In the genomic region with DNA sequence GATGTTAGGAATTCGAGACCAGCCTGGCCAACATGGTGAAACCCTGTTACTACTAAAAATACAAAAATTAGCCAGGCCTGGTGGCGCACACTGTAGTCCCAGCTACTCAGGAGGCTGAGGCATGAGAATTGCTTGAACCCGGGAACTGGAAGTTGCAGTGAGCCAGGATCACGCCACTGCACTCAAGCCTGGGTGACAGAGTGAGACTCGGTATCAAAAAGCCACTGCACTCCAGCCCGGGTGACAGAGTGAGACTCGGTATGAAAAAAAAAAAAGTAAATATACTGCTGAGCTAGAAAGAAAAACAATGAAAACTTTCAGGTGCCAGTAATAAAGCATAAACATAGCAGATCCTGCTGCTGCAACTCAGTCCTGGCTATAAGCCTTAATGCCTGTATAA, we compare ENCODE assay signal across 1 cellular context.
TF ChIP-seq lines count a peak whose summit lies in the region.

No MANE protein-coding gene starts in this region.

TF ChIP-seq in HepG2, 621 proteins besides CTCF, POLR2A, EP300 and RAD21 (continued from another document):
- no peak for TF ChIP-seq ZNF740 (CRISPR knock-in tag; IDR thresholded peaks at IDR 0.05)
- TF ChIP-seq TMF1 (CRISPR knock-in tag; IDR thresholded peaks at IDR 0.05; ENCODE audit: low read depth), result no peak
- no peak for TF ChIP-seq NFATC3 (CRISPR knock-in tag; IDR thresholded peaks at IDR 0.05)
- no peak for TF ChIP-seq HES4 (CRISPR knock-in tag; IDR thresholded peaks at IDR 0.05; ENCODE audit: borderline replicate concordance)
- TF ChIP-seq FOXC1 (CRISPR knock-in tag; IDR thresholded peaks at IDR 0.05; ENCODE audit: borderline replicate concordance), result no peak
- no peak for TF ChIP-seq CHCHD3 (CRISPR knock-in tag; IDR thresholded peaks at IDR 0.05)
- no peak for TF ChIP-seq MBNL3 (CRISPR knock-in tag; conservative IDR thresholded peaks at IDR 0.05)
- no peak for TF ChIP-seq ZNF775 (CRISPR knock-in tag; IDR thresholded peaks at IDR 0.05; ENCODE audit: borderline replicate concordance)
- no peak for TF ChIP-seq ZNF143 (CRISPR knock-in tag; IDR thresholded peaks at IDR 0.05)
- no peak for TF ChIP-seq SKI (IDR thresholded peaks at IDR 0.05; ENCODE audit: partially characterized antibody)
- no peak for TF ChIP-seq ZNF546 (CRISPR knock-in tag; conservative IDR thresholded peaks at IDR 0.05)
- no peak for TF ChIP-seq KLF11 (CRISPR knock-in tag; IDR thresholded peaks at IDR 0.05)
TF ChIP-seq in HepG2: peak in this region for 0.
